1 cellular context compared by ENCODE assay signal in genomic region chr4:36244257-36245084, GRCh38.
TF ChIP-seq lines count a peak whose summit lies in the region.

Gene ARAP2, minus strand, starts transcription at chr4:36244514. Its CDS starts 15,028 bp downstream, at chr4:36229486.

TF ChIP-seq in GM12878, 131 proteins besides CTCF, POLR2A, EP300 and RAD21 (continued from another document and continues in another):
- no peak for TF ChIP-seq ZZZ3 (IDR thresholded peaks at IDR 0.05; ENCODE audit: control insufficient read depth, insufficient read length, low read depth)
- TF ChIP-seq POLR2AphosphoS5 (IDR thresholded peaks at IDR 0.05; ENCODE audit: low read length) = no peak; the same call in 1 of the 2 replicates
- TF ChIP-seq ASH2L (IDR thresholded peaks at IDR 0.05; ENCODE audit: borderline replicate concordance, low read depth) = 0 out of 2 replicates have a peak, but pooled peaks have one; percentile 46
- no peak for TF ChIP-seq ATF3 (IDR thresholded peaks at IDR 0.05; ENCODE audit: borderline replicate concordance, extremely low read depth, low read depth, low read length)
- peak; percentile 67; the same call in 1 of the 2 replicates for TF ChIP-seq TBL1XR1 (IDR thresholded peaks at IDR 0.05; ENCODE audit: low read depth, low read length)
- TF ChIP-seq SREBF2 (IDR thresholded peaks at IDR 0.05; ENCODE audit: low read length) = no peak
- no peak for TF ChIP-seq SUZ12 (IDR thresholded peaks at IDR 0.05; ENCODE audit: unreplicated experiment)
- no peak for TF ChIP-seq CEBPB (IDR thresholded peaks at IDR 0.05; ENCODE audit: borderline replicate concordance in 1 of 2, low read depth in 2 of 2, low read length in 2 of 2)
- TF ChIP-seq CBX5 (IDR thresholded peaks at IDR 0.05; ENCODE audit: low read depth) = no peak; the same call in 1 of the 2 replicates
- no peak for TF ChIP-seq ZNF384 (IDR thresholded peaks at IDR 0.05; ENCODE audit: borderline replicate concordance, low read depth, low read length)
- TF ChIP-seq RCOR1 (conservative IDR thresholded peaks at IDR 0.05; ENCODE audit: low read depth, low read length) = no peak; the same call in 1 of the 2 replicates
- TF ChIP-seq CBX3 (IDR thresholded peaks at IDR 0.05; ENCODE audit: borderline replicate concordance, low read depth) = no peak
- no peak for TF ChIP-seq RFX5 (IDR thresholded peaks at IDR 0.05; ENCODE audit: low read depth, low read length)
- TF ChIP-seq CREB1 (IDR thresholded peaks at IDR 0.05; ENCODE audit: low read depth) = no peak
- TF ChIP-seq ZNF274 (IDR thresholded peaks at IDR 0.05; ENCODE audit: insufficient read depth, insufficient read length) = no peak
- TF ChIP-seq MEF2B (IDR thresholded peaks at IDR 0.05; ENCODE audit: partially characterized antibody, poor library complexity, severe bottlenecking) = no peak
- no peak; a peak in 1 of 4 replicates for TF ChIP-seq ETV6 (conservative IDR thresholded peaks at IDR 0.05 in 1 of 2, IDR thresholded peaks at IDR 0.05 in 1 of 2; ENCODE audit: borderline replicate concordance in 1 of 2, low read depth in 1 of 2)
- TF ChIP-seq CEBPZ (IDR thresholded peaks at IDR 0.05; ENCODE audit: low read depth, low read length) = no peak
- TF ChIP-seq PRDM15 (CRISPR knock-in tag; IDR thresholded peaks at IDR 0.05) = no peak
- 0 out of 2 replicates have a peak, but pooled peaks have one; percentile 32 for TF ChIP-seq MAX (IDR thresholded peaks at IDR 0.05; ENCODE audit: low read depth, low read length)
- no peak for TF ChIP-seq IRF4 (IDR thresholded peaks at IDR 0.05; ENCODE audit: low read depth, low read length)
- no peak for TF ChIP-seq PAX8 (IDR thresholded peaks at IDR 0.05)
- TF ChIP-seq KLF5 (IDR thresholded peaks at IDR 0.05; ENCODE audit: partially characterized antibody) = no peak
- peak; percentile 15 to 34; a peak in 2 of 4 replicates for TF ChIP-seq IKZF2 (IDR thresholded peaks at IDR 0.05)
- TF ChIP-seq BACH1 (IDR thresholded peaks at IDR 0.05; ENCODE audit: borderline replicate concordance) = peak; percentile 82
- no peak for TF ChIP-seq CBFB (IDR thresholded peaks at IDR 0.05; ENCODE audit: low read depth)
- TF ChIP-seq HDAC6 (IDR thresholded peaks at IDR 0.05; ENCODE audit: unreplicated experiment) = no peak
- TF ChIP-seq PBX3 (IDR thresholded peaks at IDR 0.05; ENCODE audit: insufficient replicate concordance, low read depth, low read length) = no peak
- TF ChIP-seq NR2C1 (IDR thresholded peaks at IDR 0.05) = peak; percentile 25; the same call in 1 of the 2 replicates
- TF ChIP-seq NFXL1 (IDR thresholded peaks at IDR 0.05; ENCODE audit: borderline replicate concordance) = no peak
- TF ChIP-seq ELK1 (IDR thresholded peaks at IDR 0.05; ENCODE audit: low read depth, low read length) = no peak
- TF ChIP-seq RUNX3 (IDR thresholded peaks at IDR 0.05; ENCODE audit: low read length) = peak; percentile 53; the same call in 1 of the 2 replicates
- TF ChIP-seq IKZF1 (conservative IDR thresholded peaks at IDR 0.05) = peak; percentile 93
- no peak for TF ChIP-seq IRF3 (IDR thresholded peaks at IDR 0.05)
- no peak for TF ChIP-seq ZNF622 (IDR thresholded peaks at IDR 0.05)
- TF ChIP-seq SMARCA5 (IDR thresholded peaks at IDR 0.05) = 0 out of 2 replicates have a peak, but pooled peaks have one; percentile 81
- TF ChIP-seq TAF1 (IDR thresholded peaks at IDR 0.05; ENCODE audit: borderline replicate concordance, low read depth, low read length) = peak; percentile 31; the same call in 1 of the 2 replicates
- TF ChIP-seq RELB (IDR thresholded peaks at IDR 0.05; ENCODE audit: low read depth) = no peak
- TF ChIP-seq NRF1 (conservative IDR thresholded peaks at IDR 0.05; ENCODE audit: low read depth, low read length) = no peak
- TF ChIP-seq ATF7 (IDR thresholded peaks at IDR 0.05; ENCODE audit: low read depth) = no peak
- no peak for TF ChIP-seq CREM (IDR thresholded peaks at IDR 0.05; ENCODE audit: low read depth)
- no peak for TF ChIP-seq HDAC2 (IDR thresholded peaks at IDR 0.05)
- 0 out of 2 replicates have a peak, but pooled peaks have one; percentile 42 for TF ChIP-seq YY1 (IDR thresholded peaks at IDR 0.05; ENCODE audit: low read depth, low read length)
- no peak for TF ChIP-seq PAX5 (IDR thresholded peaks at IDR 0.05; ENCODE audit: borderline replicate concordance, low read depth, low read length)
- 0 out of 2 replicates have a peak, but pooled peaks have one; percentile 83 for TF ChIP-seq RB1 (IDR thresholded peaks at IDR 0.05; ENCODE audit: borderline replicate concordance)
- TF ChIP-seq ZNF207 (IDR thresholded peaks at IDR 0.05; ENCODE audit: borderline replicate concordance) = no peak
- TF ChIP-seq SRF (IDR thresholded peaks at IDR 0.05; ENCODE audit: low read depth in 2 of 2, low read length in 2 of 2) = 0 out of 4 replicates have a peak, but pooled peaks of 1 of the 2 experiments have one; percentile 5
- no peak for TF ChIP-seq GABPA (IDR thresholded peaks at IDR 0.05; ENCODE audit: low read depth)
- TF ChIP-seq NKRF (conservative IDR thresholded peaks at IDR 0.05) = 0 out of 2 replicates have a peak, but pooled peaks have one; percentile 67
- 0 out of 2 replicates have a peak, but pooled peaks have one; percentile 46 for TF ChIP-seq MEF2A (IDR thresholded peaks at IDR 0.05; ENCODE audit: insufficient read depth, low read depth, low read length)
- no peak for TF ChIP-seq USF1 (IDR thresholded peaks at IDR 0.05; ENCODE audit: borderline replicate concordance, extremely low read length, insufficient read depth, low read depth, low read length)
